14 cellular contexts compared by ENCODE assay signal in genomic region chr16:55735120-55735781, GRCh38.
DNase-seq lines count a peak whose midpoint lies in the region; ATAC-seq, FAIRE-seq and TF ChIP-seq lines count a peak whose summit lies in the region.
"Had no signal": no experiment of that assay in that cellular context is flagged by ENCODE, and none has a peak within 500 bp of the region (broad histone marks: within the 10 kb centered on the region; RNA-seq: fewer than 3 reads in every experiment).

No MANE protein-coding gene starts in this region.

- peak; percentile 55 for FAIRE-seq in bronchial epithelial cell (lab: Jason Lieb, UNC)

- ATAC-seq in GM21360 (IDR thresholded peaks at IDR 0.05; ENCODE audit: unreplicated experiment) (no peak), HG02870 (IDR thresholded peaks at IDR 0.05; ENCODE audit: unreplicated experiment) (no peak)

- H3K27me3 Mint-ChIP-seq in neural crest cell (ENCODE audit: low read depth): peaks cover 39% of the 10 kb centered on the region

- H3K9me3 Mint-ChIP-seq in neural crest cell: no peaks in the 10 kb centered on the region

- no peaks in the 10 kb centered on the region for H3K36me3 Mint-ChIP-seq in neural crest cell (ENCODE audit: low read depth)

- DNase-seq in EL (peak; percentile 5), M059J (ENCODE audit: low read depth) (peak; percentile 54), bronchial epithelial cell (ENCODE audit: low read depth) (peak; percentile 15), neural crest cell (ENCODE audit: low read depth, low spot score) (no peak), nucleus accumbens (lab: John Stamatoyannopoulos, UW) (no peak)
- DNase-seq: COR-L47, DMS153, KBM-7, NCI-H1436, NCI-H2029 treated with DMSO at 0.1 percent for 48 hours, NCI-H510A, NCI-H774 had no signal

- H3K4me3 Mint-ChIP-seq in neural crest cell: no peak overlapping the region

- no peaks in the 10 kb centered on the region for H3K4me1 Mint-ChIP-seq in neural crest cell

- H3K4me3 ChIP-seq in bronchial epithelial cell (ENCODE audit: low read depth, low read length): no peak overlapping the region

- no peaks in the 10 kb centered on the region for H3K36me3 ChIP-seq in bronchial epithelial cell (ENCODE audit: control insufficient read depth, insufficient read depth, low read length)

- H3K27me3 ChIP-seq in bronchial epithelial cell (ENCODE audit: control insufficient read depth, insufficient read depth, low read length): no peaks in the 10 kb centered on the region

- peak overlapping the region; percentile 14 for H3K27ac Mint-ChIP-seq in neural crest cell (ENCODE audit: unreplicated experiment)

- no peak for TF ChIP-seq CTCF in bronchial epithelial cell (IDR thresholded peaks at IDR 0.05; ENCODE audit: insufficient read depth, low read length, severe bottlenecking)
- TF ChIP-seq CTCF in neural crest cell (conservative IDR thresholded peaks at IDR 0.05): no peak

Comparison
In these comparisons a context has a peak if more than half of its experiments do, and no peak if none do; other contexts are left out.
1. DNase-seq: peak in EL (single experiment), M059J (single experiment) and bronchial epithelial cell (single experiment); none in neural crest cell (single experiment) and nucleus accumbens (0 of 56).